In genomic region chr16:9258423-9259051, GRCh38 we compare ENCODE assay signal across 8 cellular contexts.
A peak's percentile ranks its signal among the peaks of the same experiment; 100 is the strongest.
DNase-seq lines count a peak whose midpoint lies in the region; ATAC-seq and TF ChIP-seq lines count a peak whose summit lies in the region.

No MANE protein-coding gene starts in this region.

- H3K9me3 ChIP-seq in tibial nerve, result peaks cover 0 to 10% (median 0%) of the 10 kb centered on the region in 4 donors

- peaks cover 0 to 6% (median 0%) of the 10 kb centered on the region in 4 donors for H3K4me1 ChIP-seq in tibial nerve

- TF ChIP-seq EP300 in tibial nerve (IDR thresholded peaks at IDR 0.05), result no peak

- H3K4me3 Mint-ChIP-seq in brain, result no peak overlapping the region

- H3K27ac ChIP-seq in tibial nerve, result no peak overlapping the region

- H3K4me1 Mint-ChIP-seq in brain, result peaks cover 7% of the 10 kb centered on the region

- 57 to 69% methylated on average over 10 to 13 of the region's 14 CpGs for WGBS in tibial nerve, 2 donors

- DNase-seq in COLO668 (lab: John Stamatoyannopoulos, UW; ENCODE audit: unreplicated experiment) (peak; percentile 15), GM19238 (ENCODE audit: insufficient read length, low spot score) (peak; percentile 35), NCI-H226 (peak; percentile 10), kidney epithelial cell (ENCODE audit: low read depth) (no peak), tibial nerve (ENCODE audit: low spot score in 2 of 2) (no peak), NCI-H446 treated with DMSO at 0.1 percent for 48 hours (lab: John Stamatoyannopoulos, UW) (no peak)

- no peaks in the 10 kb centered on the region for H3K36me3 Mint-ChIP-seq in brain

- H3K27ac Mint-ChIP-seq in brain, result peak overlapping the region in 2 of 5 experiments; percentile 4 to 63

- TF ChIP-seq POLR2A in tibial nerve (IDR thresholded peaks at IDR 0.05), result no peak

- H3K27me3 ChIP-seq in kidney epithelial cell (ENCODE audit: control insufficient read depth, insufficient read depth, low read length) (no peaks in the 10 kb centered on the region), tibial nerve (no peaks in the 10 kb centered on the region)

- H3K36me3 ChIP-seq in kidney epithelial cell (ENCODE audit: control insufficient read depth, insufficient read depth, low read length), result no peaks in the 10 kb centered on the region
- no peaks in the 10 kb centered on the region for H3K36me3 ChIP-seq in tibial nerve

- TF ChIP-seq CTCF in brain (conservative IDR thresholded peaks at IDR 0.05), result peak; percentile 80 to 89
- peak; percentile 74 for TF ChIP-seq CTCF in kidney epithelial cell (IDR thresholded peaks at IDR 0.05; ENCODE audit: insufficient read depth, low read length, poor library complexity, severe bottlenecking)
- TF ChIP-seq CTCF in tibial nerve (IDR thresholded peaks at IDR 0.05), result peak in 3 of 5 experiments; percentile 6 to 31 (median 18)

- peaks cover 7% of the 10 kb centered on the region for H3K27me3 Mint-ChIP-seq in brain

- H3K9me3 Mint-ChIP-seq in brain, result peaks cover 0 to 7% (median 0%) of the 10 kb centered on the region in 5 experiments

- H3K4me3 ChIP-seq in kidney epithelial cell (ENCODE audit: low read depth, low read length) (no peak overlapping the region), tibial nerve (no peak overlapping the region)

- ATAC-seq in GM21367 (IDR thresholded peaks at IDR 0.05; ENCODE audit: unreplicated experiment), result no peak

Comparison
In these comparisons a context has a peak if more than half of its experiments do, and no peak if none do; other contexts are left out.
1. DNase-seq: peak in COLO668 (single experiment), GM19238 (single experiment) and NCI-H226 (single experiment); none in kidney epithelial cell (single experiment), tibial nerve (0 of 2) and NCI-H446 treated with DMSO at 0.1 percent for 48 hours (single experiment).
2. CTCF ChIP-seq: peak in every context shown above with its lines; median percentile 84 in brain; 74 in kidney epithelial cell; 18 in tibial nerve.